In genomic region chr6:16337280-16337975, GRCh38 we compare ENCODE assay signal across 10 cellular contexts.
DNase-seq lines count a peak whose midpoint lies in the region; ATAC-seq and TF ChIP-seq lines count a peak whose summit lies in the region.
"Had no signal": no experiment of that assay in that cellular context is flagged by ENCODE, and none has a peak within 500 bp of the region (broad histone marks: within the 10 kb centered on the region; RNA-seq: fewer than 3 reads in every experiment).

No MANE protein-coding gene starts in this region.

- POLR2A ChIA-PET in CD8-positive, alpha-beta T cell (lab: Charles Lee) = no interaction called here

- no peaks in the 10 kb centered on the region for H3K79me1 ChIP-seq in neuronal stem cell (ENCODE audit: low read depth, low read length)

- H3K4me1 Mint-ChIP-seq in CD8-positive, alpha-beta T cell (ENCODE audit: low read depth) = no peaks in the 10 kb centered on the region

- no peak overlapping the region for H3K23ac ChIP-seq in neuronal stem cell (ENCODE audit: low read depth, low read length, poor library complexity)

- H2BK120ac ChIP-seq in neuronal stem cell (ENCODE audit: low read depth, low read length) = no peak overlapping the region

- WGBS in neuronal stem cell (ENCODE audit: extremely low coverage in 2 of 2, insufficient read length in 2 of 2, insufficient replicate concordance in 1 of 2), 2 donors = no CpG with 5 or more reads among the region's 13 CpGs

- H3K4me3 Mint-ChIP-seq in CD8-positive, alpha-beta T cell = no peak overlapping the region

- H3K27ac ChIP-seq in Peyer's patch (peak overlapping the region in 1 of 4 donors; percentile 13), neuronal stem cell (replicated peaks; ENCODE audit: low read length) (no peak overlapping the region)
- no peak overlapping the region for H3K27ac ChIP-seq in CD8-positive, alpha-beta T cell (ENCODE audit: low read depth, low read length)
- H3K27ac ChIP-seq: C4-2B had no signal

- no peak overlapping the region for H2BK5ac ChIP-seq in neuronal stem cell (ENCODE audit: low read length)

- CTCF ChIA-PET in CD8-positive, alpha-beta T cell (lab: Charles Lee) = interaction anchor here (0.7 to 1.2 kb wide), 2 partner anchors 174 to 434 kb away, joined by 3 to 5 read pairs; no protein-coding TSS in a partner anchor

- H2AK5ac ChIP-seq in neuronal stem cell (ENCODE audit: low read depth, low read length) = no peak overlapping the region

- TF ChIP-seq CTCF in Peyer's patch (IDR thresholded peaks at IDR 0.05) (no peak), fibroblast of mammary gland (conservative IDR thresholded peaks at IDR 0.05; ENCODE audit: control insufficient read depth, insufficient read depth, low read depth, low read length) (no peak)
- no peak for TF ChIP-seq CTCF in CD8-positive, alpha-beta T cell (IDR thresholded peaks at IDR 0.05)

- H3K36me3 ChIP-seq in Peyer's patch (no peaks in the 10 kb centered on the region), neuronal stem cell (replicated peaks in 1 of 2; ENCODE audit: control insufficient read depth in 2 of 2, insufficient read depth in 2 of 2, low read length in 2 of 2) (no peaks in the 10 kb centered on the region)
- no peaks in the 10 kb centered on the region for H3K36me3 ChIP-seq in CD8-positive, alpha-beta T cell (ENCODE audit: insufficient read depth, low read length)

- peaks cover 2% of the 10 kb centered on the region for H3K36me3 Mint-ChIP-seq in CD8-positive, alpha-beta T cell

- intact Hi-C loops in CD8-positive, alpha-beta T cell (cut with DNase I, micrococcal nuclease) = loop anchor here in 1 of 2 experiments (10.0 kb wide), 1 partner anchor 1817 kb away; the partner anchor contains the start of genes KDM1B and TPMT

- H4K8ac ChIP-seq in neuronal stem cell (ENCODE audit: low read depth, low read length) = no peak overlapping the region

- H3K4me3 ChIP-seq in Peyer's patch (no peak overlapping the region), fibroblast of mammary gland (ENCODE audit: control insufficient read depth, low read depth, low read length) (no peak overlapping the region), neuronal stem cell (ENCODE audit: low read length in 2 of 2) (no peak overlapping the region)
- no peak overlapping the region for H3K4me3 ChIP-seq in CD8-positive, alpha-beta T cell (ENCODE audit: low read depth, low read length)

- H3K27me3 Mint-ChIP-seq in CD8-positive, alpha-beta T cell (ENCODE audit: low read depth) = no peaks in the 10 kb centered on the region

- H2BK15ac ChIP-seq in neuronal stem cell (ENCODE audit: low read length) = no peak overlapping the region

- H3K4me1 ChIP-seq in Peyer's patch = peaks cover 0 to 32% (median 2%) of the 10 kb centered on the region in 4 donors
- peaks cover 2 to 12% of the 10 kb centered on the region in 2 donors for H3K4me1 ChIP-seq in neuronal stem cell (ENCODE audit: control insufficient read depth in 2 of 2, insufficient read depth in 1 of 2, low read depth in 1 of 2, low read length in 2 of 2)
- H3K4me1 ChIP-seq in CD8-positive, alpha-beta T cell (ENCODE audit: insufficient read depth, low read length) = no peaks in the 10 kb centered on the region

- peak overlapping the region; percentile 22 for H4K91ac ChIP-seq in neuronal stem cell (ENCODE audit: low read depth, low read length, poor library complexity)

- H3K4me2 ChIP-seq in neuronal stem cell (ENCODE audit: insufficient read depth, low read length, poor library complexity, severe bottlenecking) = no peak overlapping the region

- no peak overlapping the region for H3K14ac ChIP-seq in neuronal stem cell (ENCODE audit: low read length)

- no peak overlapping the region for H2AFZ ChIP-seq in neuronal stem cell (ENCODE audit: low read length)

- no peak overlapping the region for H3K4ac ChIP-seq in neuronal stem cell (ENCODE audit: low read length)

- H2BK12ac ChIP-seq in neuronal stem cell (ENCODE audit: low read length) = no peak overlapping the region

- H3K9ac ChIP-seq in neuronal stem cell (ENCODE audit: low read depth, low read length, poor library complexity) = no peak overlapping the region

- H3K27me3 ChIP-seq in Peyer's patch = no peaks in the 10 kb centered on the region
- no peaks in the 10 kb centered on the region for H3K27me3 ChIP-seq in neuronal stem cell (ENCODE audit: control insufficient read depth in 3 of 3, insufficient read depth in 3 of 3, low read depth in 1 of 3, low read length in 3 of 3)
- H3K27me3 ChIP-seq in CD8-positive, alpha-beta T cell (ENCODE audit: insufficient read depth, low read length) = no peaks in the 10 kb centered on the region

- no peak overlapping the region for H3K27ac Mint-ChIP-seq in CD8-positive, alpha-beta T cell

- no peak for TF ChIP-seq POLR2A in Peyer's patch (IDR thresholded peaks at IDR 0.05)

- no peak overlapping the region for H3K18ac ChIP-seq in neuronal stem cell (ENCODE audit: low read length)

- DNase-seq in AG08395 (ENCODE audit: low spot score) (peak; percentile 85), Peyer's patch (peak; percentile 37 to 82 (median 63)), fibroblast of mammary gland (ENCODE audit: low read depth) (peak; percentile 99), neuronal stem cell (ENCODE audit: low spot score) (no peak)
- DNase-seq in CD8-positive, alpha-beta T cell = no peak
- DNase-seq in activated CD8-positive, alpha-beta memory T cell treated with anti-CD3 and anti-CD28 coated beads, Interleukin-2, amount 50 U/mL, for 4 hours = no peak
- DNase-seq: retina had no signal

- no peaks in the 10 kb centered on the region for H3K9me3 Mint-ChIP-seq in CD8-positive, alpha-beta T cell

- no peak for ATAC-seq in CD8-positive, alpha-beta T cell
- ATAC-seq in HG02642 (IDR thresholded peaks at IDR 0.05; ENCODE audit: poor library complexity, unreplicated experiment) = no peak
- ATAC-seq in HG03342 (IDR thresholded peaks at IDR 0.05; ENCODE audit: unreplicated experiment) = no peak

- H3K9me3 ChIP-seq in Peyer's patch (no peaks in the 10 kb centered on the region), neuronal stem cell (replicated peaks in 1 of 2; ENCODE audit: control insufficient read depth in 2 of 2, insufficient read depth in 1 of 2, low read depth in 1 of 2, low read length in 2 of 2) (peaks cover 0 to 3% of the 10 kb centered on the region in 2 donors)
- H3K9me3 ChIP-seq in CD8-positive, alpha-beta T cell (ENCODE audit: low read length) = no peaks in the 10 kb centered on the region

Comparison
In these comparisons a context has a peak if more than half of its experiments do, and no peak if none do; other contexts are left out.
1. DNase-seq: peak in AG08395 (single experiment), Peyer's patch (3 of 3) and fibroblast of mammary gland (single experiment); none in neuronal stem cell (single experiment), CD8-positive, alpha-beta T cell (0 of 7) and activated CD8-positive, alpha-beta memory T cell treated with anti-CD3 and anti-CD28 coated beads, Interleukin-2, amount 50 U/mL, for 4 hours (single experiment).